Comparison of ENCODE assay signal across 12 cellular contexts in genomic region chr10:87961314-87961713, GRCh38.
DNase-seq lines count a peak whose midpoint lies in the region; ATAC-seq, FAIRE-seq and TF ChIP-seq lines count a peak whose summit lies in the region.
"Had no signal": no experiment of that assay in that cellular context is flagged by ENCODE, and none has a peak within 500 bp of the region (broad histone marks: within the 10 kb centered on the region; RNA-seq: fewer than 3 reads in every experiment).

No MANE protein-coding gene starts in this region.

- no peaks in the 10 kb centered on the region for H3K79me2 ChIP-seq in ACC112 (ENCODE audit: control insufficient read depth, insufficient read depth, low read length, unreplicated experiment)

- ATAC-seq in GM18858 (IDR thresholded peaks at IDR 0.05; ENCODE audit: unreplicated experiment) = no peak

- no peak for FAIRE-seq in GM12892 (lab: Jason Lieb, UNC)

- H3K27me3 ChIP-seq in ACC112 (ENCODE audit: insufficient read depth, low read length) = no peaks in the 10 kb centered on the region
- H3K27me3 ChIP-seq: cardiac muscle cell had no signal

- H3K4me3 ChIP-seq in ACC112 (ENCODE audit: low read depth, low read length) (no peak overlapping the region), coronary artery (peak overlapping the region; percentile 26), mesodermal cell (ENCODE audit: extremely low read depth, insufficient read depth, low read length, poor library complexity, severe bottlenecking) (no peak overlapping the region)
- H3K4me3 ChIP-seq: cardiac muscle cell had no signal

- H3K27ac ChIP-seq in ACC112 (ENCODE audit: low read depth, low read length) (peak overlapping the region; percentile 58), coronary artery (peak overlapping the region; percentile 65 to 81), mesodermal cell (ENCODE audit: low read depth, low read length, severe bottlenecking) (peak overlapping the region; percentile 17)
- H3K27ac ChIP-seq: cardiac muscle cell had no signal

- no peaks in the 10 kb centered on the region for H3K9me3 ChIP-seq in mesodermal cell (ENCODE audit: control insufficient read depth, low read length)

- H3K4me1 ChIP-seq in ACC112 (ENCODE audit: control insufficient read depth, insufficient read depth, low read length, unreplicated experiment) (peaks cover 18% of the 10 kb centered on the region), mesodermal cell (ENCODE audit: control insufficient read depth, insufficient read depth, low read length, poor library complexity, severe bottlenecking) (peaks cover 4% of the 10 kb centered on the region)

- WGBS in mesodermal cell (ENCODE audit: insufficient coverage in 2 of 2), 2 experiments = 0% methylated on average over 1 of the region's 2 CpGs; no CpG with 5 or more reads in 1 of the 2 experiments

- no peak for TF ChIP-seq POLR2A in GM12892 (IDR thresholded peaks at IDR 0.05; ENCODE audit: low read depth, low read length)

- H3K36me3 ChIP-seq in ACC112 (ENCODE audit: insufficient read depth, low read length) (peaks cover 16% of the 10 kb centered on the region), mesodermal cell (ENCODE audit: control insufficient read depth, insufficient read depth, low read length) (peaks cover 33% of the 10 kb centered on the region)

- DNase-seq in HT-29 (ENCODE audit: low spot score) (peak; percentile 60), coronary artery (ENCODE audit: low spot score) (no peak), T1000 (lab: John Stamatoyannopoulos, UW) (no peak), GM12892 (ENCODE audit: insufficient read length) (no peak)
- DNase-seq in activated CD8-positive, alpha-beta memory T cell treated with anti-CD3 and anti-CD28 coated beads for 24 hours = no peak
- DNase-seq: activated CD4-positive, alpha-beta T cell treated with anti-CD3 and anti-CD28 coated beads for 48 hours; C1 segment of cervical spinal cord; Karpas-422 had no signal

- no peak overlapping the region for H2AFZ ChIP-seq in ACC112 (ENCODE audit: low read length, unreplicated experiment)

- TF ChIP-seq CTCF in coronary artery (IDR thresholded peaks at IDR 0.05) = no peak

Comparison
In these comparisons a context has a peak if more than half of its experiments do, and no peak if none do; other contexts are left out.
1. H3K27ac ChIP-seq: peak in every context shown above with its lines; median percentile 73 in coronary artery; 58 in ACC112; 17 in mesodermal cell.